ENCODE assay signal across 2 cellular contexts in genomic region chr15:51601801-51602200, GRCh38.
A peak's percentile ranks its signal among the peaks of the same experiment; 100 is the strongest.
TF ChIP-seq lines count a peak whose summit lies in the region.

No MANE protein-coding gene starts in this region.

TF ChIP-seq in HCT116, 20 proteins besides CTCF, POLR2A, EP300 and RAD21:
- no peak for TF ChIP-seq MAX (IDR thresholded peaks at IDR 0.05)
- no peak for TF ChIP-seq SIN3A (IDR thresholded peaks at IDR 0.05; ENCODE audit: low read depth)
- no peak for TF ChIP-seq SP1 (IDR thresholded peaks at IDR 0.05; ENCODE audit: low read depth)
- TF ChIP-seq, protein P1, sequence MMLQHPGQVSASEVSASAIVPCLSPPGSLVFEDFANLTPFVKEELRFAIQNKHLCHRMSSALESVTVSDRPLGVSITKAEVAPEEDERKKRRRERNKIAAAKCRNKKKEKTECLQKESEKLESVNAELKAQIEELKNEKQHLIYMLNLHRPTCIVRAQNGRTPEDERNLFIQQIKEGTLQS (IDR thresholded peaks at IDR 0.05): no peak
- no peak for TF ChIP-seq POLR2AphosphoS5 (IDR thresholded peaks at IDR 0.05; ENCODE audit: low read depth, low read length)
- TF ChIP-seq FOSL1 (IDR thresholded peaks at IDR 0.05; ENCODE audit: low read depth): no peak
- TF ChIP-seq EZH2 (IDR thresholded peaks at IDR 0.05): no peak
- TF ChIP-seq EGR1 (IDR thresholded peaks at IDR 0.05; ENCODE audit: low read depth): no peak
- TF ChIP-seq ZBTB33 (IDR thresholded peaks at IDR 0.05; ENCODE audit: extremely low read depth, insufficient replicate concordance, low read length): no peak
- TF ChIP-seq REST (IDR thresholded peaks at IDR 0.05; ENCODE audit: low read depth): no peak
- no peak for TF ChIP-seq JUND (IDR thresholded peaks at IDR 0.05)
- no peak for TF ChIP-seq EZH2phosphoT487 (IDR thresholded peaks at IDR 0.05; ENCODE audit: borderline replicate concordance)
- TF ChIP-seq YY1 (IDR thresholded peaks at IDR 0.05; ENCODE audit: extremely low read depth, insufficient replicate concordance, low read depth, low read length): no peak
- no peak for TF ChIP-seq ZFX (IDR thresholded peaks at IDR 0.05)

TF ChIP-seq in K562, 482 proteins besides CTCF, POLR2A, EP300 and RAD21 (continued from another document):
- TF ChIP-seq, protein P1 (IDR thresholded peaks at IDR 0.05): peak; percentile 62
- TF ChIP-seq, protein P1 (CRISPR knock-in tag; conservative IDR thresholded peaks at IDR 0.05): no peak
- TF ChIP-seq ZNF589 (CRISPR knock-in tag; IDR thresholded peaks at IDR 0.05; ENCODE audit: low read depth) (no peak), MYNN (IDR thresholded peaks at IDR 0.05) (no peak), MYNN (CRISPR knock-in tag; IDR thresholded peaks at IDR 0.05) (no peak), ZNF707 (CRISPR knock-in tag; conservative IDR thresholded peaks at IDR 0.05) (no peak), RBFOX2 (IDR thresholded peaks at IDR 0.05; ENCODE audit: low read depth, low read length) (peak; percentile 38; the same call in 1 of the 2 replicates), ATF7 (IDR thresholded peaks at IDR 0.05) (peak; percentile 68), TSHZ1 (CRISPR knock-in tag; IDR thresholded peaks at IDR 0.05) (no peak), ZNF444 (CRISPR knock-in tag; IDR thresholded peaks at IDR 0.05) (no peak), ZFX (CRISPR knock-in tag; IDR thresholded peaks at IDR 0.05) (peak; percentile 46; the same call in 1 of the 2 replicates), SAFB (IDR thresholded peaks at IDR 0.05; ENCODE audit: borderline replicate concordance, low read depth, low read length) (no peak), THRA (IDR thresholded peaks at IDR 0.05) (no peak), ZNF324 (CRISPR knock-in tag; IDR thresholded peaks at IDR 0.05) (no peak)
- TF ChIP-seq, protein P2, sequence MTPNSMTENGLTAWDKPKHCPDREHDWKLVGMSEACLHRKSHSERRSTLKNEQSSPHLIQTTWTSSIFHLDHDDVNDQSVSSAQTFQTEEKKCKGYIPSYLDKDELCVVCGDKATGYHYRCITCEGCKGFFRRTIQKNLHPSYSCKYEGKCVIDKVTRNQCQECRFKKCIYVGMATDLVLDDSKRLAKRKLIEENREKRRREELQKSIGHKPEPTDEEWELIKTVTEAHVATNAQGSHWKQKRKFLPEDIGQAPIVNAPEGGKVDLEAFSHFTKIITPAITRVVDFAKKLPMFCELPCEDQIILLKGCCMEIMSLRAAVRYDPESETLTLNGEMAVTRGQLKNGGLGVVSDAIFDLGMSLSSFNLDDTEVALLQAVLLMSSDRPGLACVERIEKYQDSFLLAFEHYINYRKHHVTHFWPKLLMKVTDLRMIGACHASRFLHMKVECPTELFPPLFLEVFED (CRISPR knock-in tag; conservative IDR thresholded peaks at IDR 0.05): no peak
- TF ChIP-seq, protein P3, sequence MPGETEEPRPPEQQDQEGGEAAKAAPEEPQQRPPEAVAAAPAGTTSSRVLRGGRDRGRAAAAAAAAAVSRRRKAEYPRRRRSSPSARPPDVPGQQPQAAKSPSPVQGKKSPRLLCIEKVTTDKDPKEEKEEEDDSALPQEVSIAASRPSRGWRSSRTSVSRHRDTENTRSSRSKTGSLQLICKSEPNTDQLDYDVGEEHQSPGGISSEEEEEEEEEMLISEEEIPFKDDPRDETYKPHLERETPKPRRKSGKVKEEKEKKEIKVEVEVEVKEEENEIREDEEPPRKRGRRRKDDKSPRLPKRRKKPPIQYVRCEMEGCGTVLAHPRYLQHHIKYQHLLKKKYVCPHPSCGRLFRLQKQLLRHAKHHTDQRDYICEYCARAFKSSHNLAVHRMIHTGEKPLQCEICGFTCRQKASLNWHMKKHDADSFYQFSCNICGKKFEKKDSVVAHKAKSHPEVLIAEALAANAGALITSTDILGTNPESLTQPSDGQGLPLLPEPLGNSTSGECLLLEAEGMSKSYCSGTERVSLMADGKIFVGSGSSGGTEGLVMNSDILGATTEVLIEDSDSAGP (CRISPR knock-in tag; IDR thresholded peaks at IDR 0.05): no peak
- TF ChIP-seq, protein P4, sequence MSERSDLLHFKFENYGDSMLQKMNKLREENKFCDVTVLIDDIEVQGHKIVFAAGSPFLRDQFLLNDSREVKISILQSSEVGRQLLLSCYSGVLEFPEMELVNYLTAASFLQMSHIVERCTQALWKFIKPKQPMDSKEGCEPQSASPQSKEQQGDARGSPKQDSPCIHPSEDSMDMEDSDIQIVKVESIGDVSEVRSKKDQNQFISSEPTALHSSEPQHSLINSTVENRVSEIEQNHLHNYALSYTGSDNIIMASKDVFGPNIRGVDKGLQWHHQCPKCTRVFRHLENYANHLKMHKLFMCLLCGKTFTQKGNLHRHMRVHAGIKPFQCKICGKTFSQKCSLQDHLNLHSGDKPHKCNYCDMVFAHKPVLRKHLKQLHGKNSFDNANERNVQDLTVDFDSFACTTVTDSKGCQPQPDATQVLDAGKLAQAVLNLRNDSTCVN (CRISPR knock-in tag; IDR thresholded peaks at IDR 0.05): no peak
